1 cellular context compared by ENCODE assay signal in the genomic region with DNA sequence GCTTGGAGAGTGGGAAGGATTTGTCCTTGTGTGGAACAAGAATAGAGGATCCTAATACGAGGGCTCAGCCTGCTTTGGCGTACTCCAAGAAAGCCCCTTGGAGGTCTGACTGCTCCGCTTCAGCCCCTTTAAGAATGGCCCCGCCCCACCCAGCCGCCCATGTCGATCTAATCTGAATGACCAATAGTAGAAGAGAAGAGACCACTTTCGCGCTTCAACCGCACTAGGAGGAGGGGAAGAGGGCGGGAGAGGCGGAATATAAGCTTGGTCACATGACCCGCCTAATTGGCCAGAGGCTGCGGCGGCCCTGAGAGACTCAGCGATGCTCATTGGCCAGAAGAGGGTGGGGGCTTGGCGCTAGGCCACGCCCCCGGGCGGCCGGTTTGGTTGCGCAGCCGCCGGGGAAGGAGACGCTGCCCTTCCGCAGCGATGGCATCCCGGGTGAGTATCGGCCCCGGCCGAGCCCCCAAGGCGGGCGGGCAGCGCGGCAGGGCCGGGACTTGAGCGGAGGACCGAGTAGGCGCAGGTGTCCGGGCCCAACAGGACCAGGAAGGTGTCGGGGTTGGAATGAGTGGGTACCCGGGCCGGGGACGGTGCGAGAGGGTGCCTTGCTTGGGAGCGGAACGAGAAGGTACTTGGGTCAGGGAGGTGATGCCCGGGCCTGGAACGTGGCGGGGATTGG.
TF ChIP-seq lines count a peak whose summit lies in the region.

Gene MIGA2, plus strand, starts transcription at position 386 of the 682 bp plus-strand sequence. CDS start 3,969 bp downstream, outside the sequence.

TF ChIP-seq in K562, 482 proteins besides CTCF, POLR2A, EP300 and RAD21 (continued from another document and continues in another):
- TF ChIP-seq FOXK1 (CRISPR knock-in tag; IDR thresholded peaks at IDR 0.05; ENCODE audit: borderline replicate concordance): no peak
- TF ChIP-seq, protein P1, sequence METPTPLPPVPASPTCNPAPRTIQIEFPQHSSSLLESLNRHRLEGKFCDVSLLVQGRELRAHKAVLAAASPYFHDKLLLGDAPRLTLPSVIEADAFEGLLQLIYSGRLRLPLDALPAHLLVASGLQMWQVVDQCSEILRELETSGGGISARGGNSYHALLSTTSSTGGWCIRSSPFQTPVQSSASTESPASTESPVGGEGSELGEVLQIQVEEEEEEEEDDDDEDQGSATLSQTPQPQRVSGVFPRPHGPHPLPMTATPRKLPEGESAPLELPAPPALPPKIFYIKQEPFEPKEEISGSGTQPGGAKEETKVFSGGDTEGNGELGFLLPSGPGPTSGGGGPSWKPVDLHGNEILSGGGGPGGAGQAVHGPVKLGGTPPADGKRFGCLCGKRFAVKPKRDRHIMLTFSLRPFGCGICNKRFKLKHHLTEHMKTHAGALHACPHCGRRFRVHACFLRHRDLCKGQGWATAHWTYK (CRISPR knock-in tag; IDR thresholded peaks at IDR 0.05): no peak
- peak; percentile 21 for TF ChIP-seq TAF1 (IDR thresholded peaks at IDR 0.05; ENCODE audit: control insufficient read depth, extremely low read depth, insufficient read depth, low read length, severe bottlenecking)
- TF ChIP-seq RBM34 (IDR thresholded peaks at IDR 0.05; ENCODE audit: borderline replicate concordance, insufficient read depth, low read length): no peak
- TF ChIP-seq ESRRA (IDR thresholded peaks at IDR 0.05; ENCODE audit: borderline replicate concordance, low read depth): peak; percentile 70; the same call in 1 of the 2 replicates
- peak; percentile 30; the same call in 1 of the 2 replicates for TF ChIP-seq JUND (IDR thresholded peaks at IDR 0.05; ENCODE audit: borderline replicate concordance, low read depth, low read length)
- TF ChIP-seq JUND (tag; IDR thresholded peaks at IDR 0.05; ENCODE audit: borderline replicate concordance, low read depth, low read length): no peak
- no peak for TF ChIP-seq TGIF2 (CRISPR knock-in tag; IDR thresholded peaks at IDR 0.05)
- TF ChIP-seq POLR2B (IDR thresholded peaks at IDR 0.05; ENCODE audit: low read depth, partially characterized antibody): peak; percentile 69
- TF ChIP-seq, protein P2, sequence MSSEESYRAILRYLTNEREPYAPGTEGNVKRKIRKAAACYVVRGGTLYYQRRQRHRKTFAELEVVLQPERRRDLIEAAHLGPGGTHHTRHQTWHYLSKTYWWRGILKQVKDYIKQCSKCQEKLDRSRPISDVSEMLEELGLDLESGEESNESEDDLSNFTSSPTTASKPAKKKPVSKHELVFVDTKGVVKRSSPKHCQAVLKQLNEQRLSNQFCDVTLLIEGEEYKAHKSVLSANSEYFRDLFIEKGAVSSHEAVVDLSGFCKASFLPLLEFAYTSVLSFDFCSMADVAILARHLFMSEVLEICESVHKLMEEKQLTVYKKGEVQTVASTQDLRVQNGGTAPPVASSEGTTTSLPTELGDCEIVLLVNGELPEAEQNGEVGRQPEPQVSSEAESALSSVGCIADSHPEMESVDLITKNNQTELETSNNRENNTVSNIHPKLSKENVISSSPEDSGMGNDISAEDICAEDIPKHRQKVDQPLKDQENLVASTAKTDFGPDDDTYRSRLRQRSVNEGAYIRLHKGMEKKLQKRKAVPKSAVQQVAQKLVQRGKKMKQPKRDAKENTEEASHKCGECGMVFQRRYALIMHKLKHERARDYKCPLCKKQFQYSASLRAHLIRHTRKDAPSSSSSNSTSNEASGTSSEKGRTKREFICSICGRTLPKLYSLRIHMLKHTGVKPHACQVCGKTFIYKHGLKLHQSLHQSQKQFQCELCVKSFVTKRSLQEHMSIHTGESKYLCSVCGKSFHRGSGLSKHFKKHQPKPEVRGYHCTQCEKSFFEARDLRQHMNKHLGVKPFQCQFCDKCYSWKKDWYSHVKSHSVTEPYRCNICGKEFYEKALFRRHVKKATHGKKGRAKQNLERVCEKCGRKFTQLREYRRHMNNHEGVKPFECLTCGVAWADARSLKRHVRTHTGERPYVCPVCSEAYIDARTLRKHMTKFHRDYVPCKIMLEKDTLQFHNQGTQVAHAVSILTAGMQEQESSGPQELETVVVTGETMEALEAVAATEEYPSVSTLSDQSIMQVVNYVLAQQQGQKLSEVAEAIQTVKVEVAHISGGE (CRISPR knock-in tag; IDR thresholded peaks at IDR 0.05): peak in 2 of 3 experiments; percentile 74 to 93; a peak in 3 of 6 replicates
- no peak for TF ChIP-seq GATAD2B (IDR thresholded peaks at IDR 0.05; ENCODE audit: borderline replicate concordance)
- 0 out of 2 replicates have a peak, but pooled peaks have one; percentile 15 for TF ChIP-seq HBP1 (CRISPR knock-in tag; IDR thresholded peaks at IDR 0.05)
- TF ChIP-seq GATAD2A (IDR thresholded peaks at IDR 0.05): 0 out of 2 replicates have a peak, but pooled peaks have one; percentile 14
- TF ChIP-seq ZZZ3 (IDR thresholded peaks at IDR 0.05): no peak
- no peak for TF ChIP-seq MYNN (IDR thresholded peaks at IDR 0.05)
- no peak for TF ChIP-seq MYNN (CRISPR knock-in tag; IDR thresholded peaks at IDR 0.05)
- no peak for TF ChIP-seq ETV1 (tag; conservative IDR thresholded peaks at IDR 0.05; ENCODE audit: low read depth)
- TF ChIP-seq KDM1A (IDR thresholded peaks at IDR 0.05): no peak
- 0 out of 2 replicates have a peak, but pooled peaks have one; percentile 15 for TF ChIP-seq BCOR (IDR thresholded peaks at IDR 0.05)
- 0 out of 2 replicates have a peak, but pooled peaks have one; percentile 19 for TF ChIP-seq ZKSCAN1 (IDR thresholded peaks at IDR 0.05; ENCODE audit: low read depth, low read length)
- TF ChIP-seq TFE3 (CRISPR knock-in tag; IDR thresholded peaks at IDR 0.05): peak; percentile 99
- TF ChIP-seq ZFP91 (CRISPR knock-in tag; IDR thresholded peaks at IDR 0.05): peak; percentile 95
- no peak for TF ChIP-seq U2AF1 (optimal IDR thresholded peaks at IDR 0.05; ENCODE audit: low read depth, low read length)
- TF ChIP-seq KAT7 (CRISPR knock-in tag; IDR thresholded peaks at IDR 0.05; ENCODE audit: borderline replicate concordance): 0 out of 2 replicates have a peak, but pooled peaks have one; percentile 28
- peak; percentile 50; the same call in 1 of the 2 replicates for TF ChIP-seq GTF2E2 (tag; IDR thresholded peaks at IDR 0.05)
- TF ChIP-seq, protein P3, sequence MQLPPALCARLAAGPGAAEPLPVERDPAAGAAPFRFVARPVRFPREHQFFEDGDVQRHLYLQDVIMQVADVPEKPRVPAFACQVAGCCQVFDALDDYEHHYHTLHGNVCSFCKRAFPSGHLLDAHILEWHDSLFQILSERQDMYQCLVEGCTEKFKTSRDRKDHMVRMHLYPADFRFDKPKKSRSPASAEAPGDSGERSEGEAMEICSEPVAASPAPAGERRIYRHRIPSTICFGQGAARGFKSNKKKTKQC (CRISPR knock-in tag; IDR thresholded peaks at IDR 0.05): no peak
- TF ChIP-seq SMARCB1 (IDR thresholded peaks at IDR 0.05; ENCODE audit: insufficient read length, low read depth): no peak
- peak; percentile 22; the same call in 1 of the 2 replicates for TF ChIP-seq CBFB (CRISPR knock-in tag; IDR thresholded peaks at IDR 0.05)
- TF ChIP-seq ATF1 (CRISPR knock-in tag; IDR thresholded peaks at IDR 0.05): no peak
- TF ChIP-seq ATF1 (tag; IDR thresholded peaks at IDR 0.05): peak; percentile 76
- TF ChIP-seq TSHZ1 (CRISPR knock-in tag; IDR thresholded peaks at IDR 0.05): no peak
- no peak for TF ChIP-seq MEF2D (tag; conservative IDR thresholded peaks at IDR 0.05; ENCODE audit: low read depth)
- peak; percentile 55 for TF ChIP-seq CREM (IDR thresholded peaks at IDR 0.05; ENCODE audit: low read depth)
- TF ChIP-seq, protein P4, sequence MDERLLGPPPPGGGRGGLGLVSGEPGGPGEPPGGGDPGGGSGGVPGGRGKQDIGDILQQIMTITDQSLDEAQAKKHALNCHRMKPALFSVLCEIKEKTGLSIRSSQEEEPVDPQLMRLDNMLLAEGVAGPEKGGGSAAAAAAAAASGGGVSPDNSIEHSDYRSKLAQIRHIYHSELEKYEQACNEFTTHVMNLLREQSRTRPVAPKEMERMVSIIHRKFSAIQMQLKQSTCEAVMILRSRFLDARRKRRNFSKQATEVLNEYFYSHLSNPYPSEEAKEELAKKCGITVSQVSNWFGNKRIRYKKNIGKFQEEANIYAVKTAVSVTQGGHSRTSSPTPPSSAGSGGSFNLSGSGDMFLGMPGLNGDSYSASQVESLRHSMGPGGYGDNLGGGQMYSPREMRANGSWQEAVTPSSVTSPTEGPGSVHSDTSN (CRISPR knock-in tag; IDR thresholded peaks at IDR 0.05; ENCODE audit: low read depth): no peak
- TF ChIP-seq, protein P4 (tag; conservative IDR thresholded peaks at IDR 0.05; ENCODE audit: low read depth): peak; percentile 92
- no peak for TF ChIP-seq ZNF589 (CRISPR knock-in tag; IDR thresholded peaks at IDR 0.05; ENCODE audit: low read depth)
- TF ChIP-seq SUPT5H (IDR thresholded peaks at IDR 0.05): peak; percentile 82
- TF ChIP-seq GABPA (tag; conservative IDR thresholded peaks at IDR 0.05; ENCODE audit: low read depth): peak; percentile 6; the same call in 1 of the 2 replicates
- TF ChIP-seq HCFC1 (IDR thresholded peaks at IDR 0.05; ENCODE audit: low read depth, low read length): peak; percentile 15; the same call in 1 of the 2 replicates
- peak; percentile 16 for TF ChIP-seq GABPB1 (CRISPR knock-in tag; IDR thresholded peaks at IDR 0.05)
- TF ChIP-seq, protein P5, sequence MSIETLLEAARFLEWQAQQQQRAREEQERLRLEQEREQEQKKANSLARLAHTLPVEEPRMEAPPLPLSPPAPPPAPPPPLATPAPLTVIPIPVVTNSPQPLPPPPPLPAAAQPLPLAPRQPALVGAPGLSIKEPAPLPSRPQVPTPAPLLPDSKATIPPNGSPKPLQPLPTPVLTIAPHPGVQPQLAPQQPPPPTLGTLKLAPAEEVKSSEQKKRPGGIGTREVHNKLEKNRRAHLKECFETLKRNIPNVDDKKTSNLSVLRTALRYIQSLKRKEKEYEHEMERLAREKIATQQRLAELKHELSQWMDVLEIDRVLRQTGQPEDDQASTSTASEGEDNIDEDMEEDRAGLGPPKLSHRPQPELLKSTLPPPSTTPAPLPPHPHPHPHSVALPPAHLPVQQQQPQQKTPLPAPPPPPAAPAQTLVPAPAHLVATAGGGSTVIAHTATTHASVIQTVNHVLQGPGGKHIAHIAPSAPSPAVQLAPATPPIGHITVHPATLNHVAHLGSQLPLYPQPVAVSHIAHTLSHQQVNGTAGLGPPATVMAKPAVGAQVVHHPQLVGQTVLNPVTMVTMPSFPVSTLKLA (conservative IDR thresholded peaks at IDR 0.05): peak in 1 of 2 experiments; percentile 59; a peak in 2 of 4 replicates
- no peak for TF ChIP-seq HDAC6 (IDR thresholded peaks at IDR 0.05; ENCODE audit: low read depth, low read length)
